ENCODE assay signal across 31 cellular contexts in the genomic region with DNA sequence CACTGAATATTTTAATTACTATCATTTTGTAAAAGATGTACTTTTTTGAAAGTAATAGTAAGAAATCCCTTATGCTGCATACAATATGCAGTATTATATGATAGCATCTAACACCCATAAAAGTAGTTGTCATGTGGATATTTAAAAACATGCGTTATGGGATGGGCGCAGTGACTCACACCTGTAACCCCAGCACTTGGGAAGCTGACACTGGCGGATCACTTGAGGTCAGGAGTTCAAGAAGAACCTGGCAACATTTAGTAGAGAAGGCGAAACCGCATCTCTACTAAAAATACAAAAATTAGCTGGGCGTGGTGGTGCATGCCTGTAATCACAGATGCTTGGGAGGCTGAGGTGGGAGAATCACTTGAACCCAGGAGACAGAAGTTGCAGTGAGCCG.
"Had no signal": no experiment of that assay in that cellular context is flagged by ENCODE, and none has a peak within 500 bp of the region (broad histone marks: within the 10 kb centered on the region; RNA-seq: fewer than 3 reads in every experiment).

No MANE protein-coding gene starts in this region.

- H3K4me2 ChIP-seq: hepatocyte had no signal

- H3K27ac ChIP-seq: brain microvascular endothelial cell, colonic mucosa, epithelial cell of prostate, esophagus squamous epithelium, gastroesophageal sphincter, heart right ventricle, hepatocyte had no signal

- H3K9me3 Mint-ChIP-seq: activated CD4-positive, alpha-beta T cell treated with anti-CD3 and anti-CD28 coated beads, Interleukin-2, amount 10 ng/mL, durations not matched to agents 7 days and 5 days; activated CD8-positive, alpha-beta T cell treated with anti-CD3 and anti-CD28 coated beads for 36 hours; activated T-cell treated with anti-CD3 and anti-CD28 coated beads, Interleukin-2, amount 50 U/mL, for 4 hours; activated T-helper 17 cell treated with anti-CD3 and anti-CD28 coated beads, Interleukin-2, amount 50 U/mL, for 72 hours had no signal

- H3K27me3 ChIP-seq: brain microvascular endothelial cell, colonic mucosa, esophagus squamous epithelium, gastroesophageal sphincter, heart right ventricle, hepatocyte had no signal

- H3K27ac Mint-ChIP-seq: activated CD4-positive, alpha-beta T cell treated with anti-CD3 and anti-CD28 coated beads for 36 hours; activated CD4-positive, alpha-beta T cell treated with anti-CD3 and anti-CD28 coated beads, Interleukin-2, amount 10 ng/mL, durations not matched to agents 7 days and 5 days; activated CD8-positive, alpha-beta T cell treated with anti-CD3 and anti-CD28 coated beads for 36 hours; activated naive CD8-positive, alpha-beta T cell; activated T-helper 17 cell treated with anti-CD3 and anti-CD28 coated beads, Interleukin-2, amount 50 U/mL, for 72 hours had no signal

- H3K4me1 Mint-ChIP-seq: activated CD4-positive, alpha-beta T cell treated with anti-CD3 and anti-CD28 coated beads for 36 hours; activated CD4-positive, alpha-beta T cell treated with anti-CD3 and anti-CD28 coated beads, Interleukin-2, amount 10 ng/mL, durations not matched to agents 7 days and 5 days; activated T-helper 17 cell treated with anti-CD3 and anti-CD28 coated beads, Interleukin-2, amount 50 U/mL, for 72 hours had no signal

- FAIRE-seq: astrocyte, endometrium, endothelial cell of umbilical vein had no signal

- DNase-seq: activated CD4-positive, alpha-beta T cell treated with anti-CD3 and anti-CD28 coated beads for 36 hours; activated CD4-positive, alpha-beta T cell treated with anti-CD3 and anti-CD28 coated beads, Interleukin-2, amount 10 ng/mL, durations not matched to agents 7 days and 5 days; activated CD4-positive, alpha-beta T cell treated with anti-CD3 and anti-CD28 coated beads, Interleukin-2, amount 50 U/mL, for 48 hours; activated CD4-positive, CD25-positive, alpha-beta regulatory T cell; activated CD4-positive, CD25-positive, alpha-beta regulatory T cell treated with anti-CD3 and anti-CD28 coated beads, Interleukin-2, amount 50 U/mL, for 72 hours; activated CD8-positive, alpha-beta memory T cell treated with anti-CD3 and anti-CD28 coated beads for 24 hours; activated CD8-positive, alpha-beta T cell treated with anti-CD3 and anti-CD28 coated beads for 36 hours; activated effector memory CD4-positive, alpha-beta T cell treated with Interleukin-2 at 50 U/mL for 16 hours; activated gamma-delta T cell treated with Interleukin-2 at 50 U/mL for 16 hours; activated naive CD4-positive, alpha-beta T cell treated with anti-CD3 and anti-CD28 coated beads, Interleukin-2, amount 50 U/mL, for 16 hours; activated naive CD4-positive, alpha-beta T cell treated with Interleukin-2 at 50 U/mL for 16 hours; activated T-cell treated with anti-CD3 and anti-CD28 coated beads, Interleukin-2, amount 50 U/mL, for 4 hours; amniotic stem cell; anterior cingulate cortex; brain microvascular endothelial cell; central memory CD4-positive, alpha-beta T cell; cerebellar nuclear complex; colonic mucosa; effector CD8-positive, alpha-beta T cell; esophagus squamous epithelium; foreskin melanocyte; heart right ventricle; T-helper 2 cell had no signal

- H3K9me3 ChIP-seq: colonic mucosa, esophagus squamous epithelium, gastroesophageal sphincter, heart right ventricle had no signal

- ATAC-seq: activated CD4-positive, alpha-beta T cell treated with anti-CD3 and anti-CD28 coated beads for 36 hours; activated CD8-positive, alpha-beta T cell treated with anti-CD3 and anti-CD28 coated beads for 36 hours; activated T-cell treated with anti-CD3 and anti-CD28 coated beads, Interleukin-2, amount 50 U/mL, for 4 hours; activated T-helper 17 cell treated with anti-CD3 and anti-CD28 coated beads, Interleukin-2, amount 50 U/mL, for 72 hours; gastroesophageal sphincter; heart right ventricle had no signal

- H2AFZ ChIP-seq: hepatocyte had no signal

- H3K4me3 ChIP-seq: colonic mucosa, esophagus squamous epithelium, gastroesophageal sphincter, heart right ventricle, hepatocyte had no signal

- H3K79me2 ChIP-seq: hepatocyte had no signal

- H3K27me3 Mint-ChIP-seq: activated CD4-positive, alpha-beta T cell treated with anti-CD3 and anti-CD28 coated beads for 36 hours; activated CD4-positive, alpha-beta T cell treated with anti-CD3 and anti-CD28 coated beads, Interleukin-2, amount 10 ng/mL, durations not matched to agents 7 days and 5 days; activated CD8-positive, alpha-beta T cell treated with anti-CD3 and anti-CD28 coated beads for 36 hours; activated naive CD8-positive, alpha-beta T cell; activated T-helper 17 cell treated with anti-CD3 and anti-CD28 coated beads, Interleukin-2, amount 50 U/mL, for 72 hours had no signal

- H3K4me1 ChIP-seq: colonic mucosa, esophagus squamous epithelium, gastroesophageal sphincter, heart right ventricle had no signal

- H3K4me3 Mint-ChIP-seq: activated CD4-positive, alpha-beta T cell treated with anti-CD3 and anti-CD28 coated beads for 36 hours; activated CD4-positive, alpha-beta T cell treated with anti-CD3 and anti-CD28 coated beads, Interleukin-2, amount 10 ng/mL, durations not matched to agents 7 days and 5 days; activated CD8-positive, alpha-beta T cell treated with anti-CD3 and anti-CD28 coated beads for 36 hours; activated naive CD8-positive, alpha-beta T cell; activated T-cell treated with anti-CD3 and anti-CD28 coated beads, Interleukin-2, amount 50 U/mL, for 4 hours; activated T-helper 17 cell treated with anti-CD3 and anti-CD28 coated beads, Interleukin-2, amount 50 U/mL, for 72 hours had no signal
